ENCODE assay signal across 7 cellular contexts in genomic region chr6:43509142-43509983, GRCh38. TPM values are rescaled to one million over a fixed set of nuclear protein-coding genes. Genes with fewer than 3 reads are reported as not detected.
DNase-seq lines count a peak whose midpoint lies in the region; ATAC-seq and TF ChIP-seq lines count a peak whose summit lies in the region.

No MANE protein-coding gene starts in this region.

- peak; percentile 20 for TF ChIP-seq CTCF in neural progenitor cell (IDR thresholded peaks at IDR 0.05)

- no peaks in the 10 kb centered on the region for H3K9me3 Mint-ChIP-seq in neural progenitor cell

- H3F3A ChIP-seq in neural progenitor cell (ENCODE audit: low read depth), result peaks cover 29% of the 10 kb centered on the region

- H4K20me1 ChIP-seq in neural progenitor cell (ENCODE audit: low read depth), result peaks cover 30% of the 10 kb centered on the region

- H3K36me3 ChIP-seq in ectodermal cell (ENCODE audit: control insufficient read depth, insufficient read depth, low read length) (peaks cover 16% of the 10 kb centered on the region), neural progenitor cell (peaks cover 4% of the 10 kb centered on the region)

- no peak overlapping the region for H3K27ac ChIP-seq in ectodermal cell (ENCODE audit: insufficient read depth, low read depth, low read length, poor library complexity, severe bottlenecking)
- H3K27ac ChIP-seq in neural progenitor cell, result no peak overlapping the region

- DNase-seq in NCI-H69 (lab: John Stamatoyannopoulos, UW), result peak; percentile 32
- peak; percentile 55 for DNase-seq in neural progenitor cell (ENCODE audit: low spot score)
- DNase-seq in NAMALWA (ENCODE audit: low spot score), result no peak
- no peak for DNase-seq in NCI-H1092 (lab: John Stamatoyannopoulos, UW)

- H3K9me3 ChIP-seq in ectodermal cell (ENCODE audit: control insufficient read depth, low read length) (no peaks in the 10 kb centered on the region), neural progenitor cell (ENCODE audit: low read depth) (no peaks in the 10 kb centered on the region)

- H3K4me3 Mint-ChIP-seq in neural progenitor cell, result peak overlapping the region; percentile 92

- H3K27me3 Mint-ChIP-seq in neural progenitor cell (ENCODE audit: insufficient read depth, low read depth), result peaks cover 8% of the 10 kb centered on the region

- H2AFZ ChIP-seq in neural progenitor cell (replicated peaks), result peak overlapping the region; percentile 73

- peaks cover 19% of the 10 kb centered on the region for H3K36me3 Mint-ChIP-seq in neural progenitor cell

- peaks cover 14% of the 10 kb centered on the region for H3K4me1 Mint-ChIP-seq in neural progenitor cell

- H3K4me3 ChIP-seq in ectodermal cell (ENCODE audit: insufficient read depth, low read depth, low read length), result peak overlapping the region; percentile 56
- H3K4me3 ChIP-seq in neural progenitor cell, result peak overlapping the region; percentile 74

- no peak overlapping the region for H3K27ac Mint-ChIP-seq in neural progenitor cell

- 12% methylated on average over 69 of the region's 69 CpGs for WGBS in ectodermal cell, 2 experiments

- H3K4me1 ChIP-seq in ectodermal cell (ENCODE audit: control insufficient read depth, insufficient read depth, low read length) (no peaks in the 10 kb centered on the region), neural progenitor cell (no peaks in the 10 kb centered on the region)

- peaks cover 3% of the 10 kb centered on the region for H3K79me2 ChIP-seq in neural progenitor cell (ENCODE audit: low read depth)

- ATAC-seq in GM19467 (IDR thresholded peaks at IDR 0.05; ENCODE audit: unreplicated experiment), result peak; percentile 5
- no peak for ATAC-seq in HG02642 (IDR thresholded peaks at IDR 0.05; ENCODE audit: poor library complexity, unreplicated experiment)

- peak overlapping the region; percentile 91 for H3K4me2 ChIP-seq in neural progenitor cell

- no peak overlapping the region for H3K9ac ChIP-seq in neural progenitor cell

- H3K27me3 ChIP-seq in ectodermal cell (ENCODE audit: control insufficient read depth, insufficient read depth, low read length, poor library complexity, severe bottlenecking) (peaks cover 32% of the 10 kb centered on the region), neural progenitor cell (peaks cover 36% of the 10 kb centered on the region)

RNA-seq across cellular contexts. Expression of gene LRRC73, which starts 0.8 kb away (rescaled TPM):
- polyA plus RNA-seq in ectodermal cell (2013, experiment 1 of 4), result 0.74 TPM
- 0.27 TPM for polyA plus RNA-seq in ectodermal cell (2013, experiment 2 of 4)
- 0.32 TPM for polyA plus RNA-seq in ectodermal cell (2013, experiment 3 of 4)
- 0.69 TPM for polyA plus RNA-seq in ectodermal cell (2013, experiment 4 of 4)
- total RNA-seq in neural progenitor cell (ENCODE audit: low replicate concordance), result 0.37 TPM in 1 of 2 replicates, not detected in the other

RNA-seq across cellular contexts. Expression of gene YIPF3, which starts 7.4 kb away (rescaled TPM):
- 104 TPM for polyA plus RNA-seq in ectodermal cell (2013, experiment 1 of 4)
- polyA plus RNA-seq in ectodermal cell (2013, experiment 2 of 4), result 117 TPM
- 86.6 TPM for polyA plus RNA-seq in ectodermal cell (2013, experiment 3 of 4)
- polyA plus RNA-seq in ectodermal cell (2013, experiment 4 of 4), result 101 TPM
- total RNA-seq in neural progenitor cell (ENCODE audit: low replicate concordance), result 102 and 117 TPM in 2 replicates

RNA-seq across cellular contexts. Expression of gene POLR1C, which starts 7.5 kb away (rescaled TPM):
- polyA plus RNA-seq in ectodermal cell (2013, experiment 1 of 4), result 33.7 TPM
- polyA plus RNA-seq in ectodermal cell (2013, experiment 2 of 4), result 38.0 TPM
- polyA plus RNA-seq in ectodermal cell (2013, experiment 3 of 4), result 30.3 TPM
- 33.1 TPM for polyA plus RNA-seq in ectodermal cell (2013, experiment 4 of 4)
- 23.2 and 24.4 TPM in 2 replicates for total RNA-seq in neural progenitor cell (ENCODE audit: low replicate concordance)

RNA-seq across cellular contexts. Expression of gene TJAP1, which starts 32.0 kb away (rescaled TPM):
- 58.9 TPM for polyA plus RNA-seq in ectodermal cell (2013, experiment 1 of 4)
- polyA plus RNA-seq in ectodermal cell (2013, experiment 2 of 4), result 54.8 TPM
- 42.8 TPM for polyA plus RNA-seq in ectodermal cell (2013, experiment 3 of 4)
- polyA plus RNA-seq in ectodermal cell (2013, experiment 4 of 4), result 45.1 TPM
- 12.9 and 31.4 TPM in 2 replicates for total RNA-seq in neural progenitor cell (ENCODE audit: low replicate concordance)

RNA-seq across cellular contexts. Expression of gene DLK2, which starts 54.0 kb away (rescaled TPM):
- 0.54 TPM for polyA plus RNA-seq in ectodermal cell (2013, experiment 1 of 4)
- 1.0 TPM for polyA plus RNA-seq in ectodermal cell (2013, experiment 2 of 4)
- polyA plus RNA-seq in ectodermal cell (2013, experiment 3 of 4), result 0.53 TPM
- polyA plus RNA-seq in ectodermal cell (2013, experiment 4 of 4), result 0.65 TPM
- total RNA-seq in neural progenitor cell (ENCODE audit: low replicate concordance), result 1.1 TPM in 1 of 2 replicates, not detected in the other

Comparison
In these comparisons a context has a peak if more than half of its experiments do, and no peak if none do; other contexts are left out.
1. DNase-seq: peak in NCI-H69 (single experiment) and neural progenitor cell (single experiment); none in NAMALWA (single experiment) and NCI-H1092 (single experiment).